1 cellular context compared by ENCODE assay signal in genomic region chr11:2678396-2678795, GRCh38.
TF ChIP-seq lines count a peak whose summit lies in the region.

No MANE protein-coding gene starts in this region.

TF ChIP-seq in HepG2, 621 proteins besides CTCF, POLR2A, EP300 and RAD21 (continued from another document):
- TF ChIP-seq ZBTB33 (CRISPR knock-in tag; IDR thresholded peaks at IDR 0.05) = no peak
